1 cellular context compared by ENCODE assay signal in genomic region chr2:46656640-46657039, GRCh38.
TF ChIP-seq lines count a peak whose summit lies in the region.

No MANE protein-coding gene starts in this region.

TF ChIP-seq in HCT116, 20 proteins besides CTCF, POLR2A, EP300 and RAD21 (continued from another document):
- TF ChIP-seq, protein P1, sequence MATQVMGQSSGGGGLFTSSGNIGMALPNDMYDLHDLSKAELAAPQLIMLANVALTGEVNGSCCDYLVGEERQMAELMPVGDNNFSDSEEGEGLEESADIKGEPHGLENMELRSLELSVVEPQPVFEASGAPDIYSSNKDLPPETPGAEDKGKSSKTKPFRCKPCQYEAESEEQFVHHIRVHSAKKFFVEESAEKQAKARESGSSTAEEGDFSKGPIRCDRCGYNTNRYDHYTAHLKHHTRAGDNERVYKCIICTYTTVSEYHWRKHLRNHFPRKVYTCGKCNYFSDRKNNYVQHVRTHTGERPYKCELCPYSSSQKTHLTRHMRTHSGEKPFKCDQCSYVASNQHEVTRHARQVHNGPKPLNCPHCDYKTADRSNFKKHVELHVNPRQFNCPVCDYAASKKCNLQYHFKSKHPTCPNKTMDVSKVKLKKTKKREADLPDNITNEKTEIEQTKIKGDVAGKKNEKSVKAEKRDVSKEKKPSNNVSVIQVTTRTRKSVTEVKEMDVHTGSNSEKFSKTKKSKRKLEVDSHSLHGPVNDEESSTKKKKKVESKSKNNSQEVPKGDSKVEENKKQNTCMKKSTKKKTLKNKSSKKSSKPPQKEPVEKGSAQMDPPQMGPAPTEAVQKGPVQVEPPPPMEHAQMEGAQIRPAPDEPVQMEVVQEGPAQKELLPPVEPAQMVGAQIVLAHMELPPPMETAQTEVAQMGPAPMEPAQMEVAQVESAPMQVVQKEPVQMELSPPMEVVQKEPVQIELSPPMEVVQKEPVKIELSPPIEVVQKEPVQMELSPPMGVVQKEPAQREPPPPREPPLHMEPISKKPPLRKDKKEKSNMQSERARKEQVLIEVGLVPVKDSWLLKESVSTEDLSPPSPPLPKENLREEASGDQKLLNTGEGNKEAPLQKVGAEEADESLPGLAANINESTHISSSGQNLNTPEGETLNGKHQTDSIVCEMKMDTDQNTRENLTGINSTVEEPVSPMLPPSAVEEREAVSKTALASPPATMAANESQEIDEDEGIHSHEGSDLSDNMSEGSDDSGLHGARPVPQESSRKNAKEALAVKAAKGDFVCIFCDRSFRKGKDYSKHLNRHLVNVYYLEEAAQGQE (IDR thresholded peaks at IDR 0.05; ENCODE audit: low read depth): no peak
- TF ChIP-seq SRF (IDR thresholded peaks at IDR 0.05; ENCODE audit: low read depth): no peak
